1 cellular context compared by ENCODE assay signal in genomic region chr6:111610548-111611172, GRCh38.
A peak's percentile ranks its signal among the peaks of the same experiment; 100 is the strongest.
TF ChIP-seq lines count a peak whose summit lies in the region.

No MANE protein-coding gene starts in this region.

TF ChIP-seq in HepG2, 621 proteins besides CTCF, POLR2A, EP300 and RAD21 (continued from another document and continues in another):
- TF ChIP-seq ZNF646 (CRISPR knock-in tag; IDR thresholded peaks at IDR 0.05) (peak; percentile 61), ZNF225 (CRISPR knock-in tag; IDR thresholded peaks at IDR 0.05) (peak; percentile 78; the same call in 1 of the 2 replicates), HINFP (CRISPR knock-in tag; IDR thresholded peaks at IDR 0.05; ENCODE audit: low read depth) (peak; percentile 56; the same call in 1 of the 2 replicates), RAD51 (IDR thresholded peaks at IDR 0.05; ENCODE audit: borderline replicate concordance) (no peak), JARID2 (CRISPR knock-in tag; IDR thresholded peaks at IDR 0.05; ENCODE audit: insufficient replicate concordance) (no peak), RERE (CRISPR knock-in tag; IDR thresholded peaks at IDR 0.05; ENCODE audit: low read depth) (no peak), PAX8 (CRISPR knock-in tag; IDR thresholded peaks at IDR 0.05; ENCODE audit: borderline replicate concordance) (no peak), KDM5A (IDR thresholded peaks at IDR 0.05; ENCODE audit: borderline replicate concordance, low read length) (no peak), HNF4G (IDR thresholded peaks at IDR 0.05; ENCODE audit: borderline replicate concordance, low read depth, low read length) (peak; percentile 97), HNF4G (CRISPR knock-in tag; IDR thresholded peaks at IDR 0.05; ENCODE audit: borderline replicate concordance, low read depth) (peak; percentile 92), ZSCAN29 (CRISPR knock-in tag; conservative IDR thresholded peaks at IDR 0.05) (no peak; the same call in 1 of the 2 replicates), ZKSCAN1 (IDR thresholded peaks at IDR 0.05; ENCODE audit: low read length) (no peak), ZNF354B (CRISPR knock-in tag; IDR thresholded peaks at IDR 0.05) (no peak), NFE2L1 (CRISPR knock-in tag; IDR thresholded peaks at IDR 0.05; ENCODE audit: borderline replicate concordance) (no peak), PRMT3 (CRISPR knock-in tag; IDR thresholded peaks at IDR 0.05; ENCODE audit: borderline replicate concordance, low read depth) (0 out of 2 replicates have a peak, but pooled peaks have one; percentile 47), ARNTL (CRISPR knock-in tag; IDR thresholded peaks at IDR 0.05) (peak; percentile 82), ZNF720 (CRISPR knock-in tag; IDR thresholded peaks at IDR 0.05) (no peak), ZBTB21 (CRISPR knock-in tag; IDR thresholded peaks at IDR 0.05) (no peak), ZNF619 (CRISPR knock-in tag; IDR thresholded peaks at IDR 0.05) (peak; percentile 77; the same call in 1 of the 2 replicates), ARHGAP35 (CRISPR knock-in tag; IDR thresholded peaks at IDR 0.05; ENCODE audit: borderline replicate concordance) (no peak; the same call in 1 of the 2 replicates), ZFYVE20 (CRISPR knock-in tag; IDR thresholded peaks at IDR 0.05; ENCODE audit: borderline replicate concordance, low read depth) (no peak), FOSL1 (CRISPR knock-in tag; IDR thresholded peaks at IDR 0.05; ENCODE audit: borderline replicate concordance) (no peak), LCORL (IDR thresholded peaks at IDR 0.05) (no peak), LCORL (CRISPR knock-in tag; IDR thresholded peaks at IDR 0.05) (peak; percentile 97), GZF1 (CRISPR knock-in tag; IDR thresholded peaks at IDR 0.05) (0 out of 2 replicates have a peak, but pooled peaks have one; percentile 63), ZNF530 (CRISPR knock-in tag; IDR thresholded peaks at IDR 0.05; ENCODE audit: low read depth) (no peak), KLF9 (CRISPR knock-in tag; IDR thresholded peaks at IDR 0.05; ENCODE audit: low read depth) (no peak; the same call in 1 of the 2 replicates), ASH2L (IDR thresholded peaks at IDR 0.05; ENCODE audit: insufficient read length, low read depth, low read length) (peak; percentile 76), ZNF432 (CRISPR knock-in tag; IDR thresholded peaks at IDR 0.05; ENCODE audit: borderline replicate concordance) (no peak), IKZF4 (CRISPR knock-in tag; IDR thresholded peaks at IDR 0.05; ENCODE audit: borderline replicate concordance, low read depth, not compliant biosample characterization) (no peak)
- TF ChIP-seq, protein P1, sequence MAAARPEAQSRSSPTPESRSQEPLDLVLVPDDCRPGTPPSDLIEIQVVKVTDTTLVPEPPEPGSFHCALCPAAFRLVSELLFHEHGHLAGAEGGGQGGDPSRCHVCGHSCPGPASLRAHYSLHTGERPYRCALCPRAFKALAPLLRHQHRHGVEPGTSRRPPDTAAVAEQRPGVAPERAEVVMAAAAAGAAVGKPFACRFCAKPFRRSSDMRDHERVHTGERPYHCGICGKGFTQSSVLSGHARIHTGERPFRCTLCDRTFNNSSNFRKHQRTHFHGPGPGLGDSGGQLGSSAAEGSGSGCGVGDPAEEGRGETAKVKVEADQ (CRISPR knock-in tag; IDR thresholded peaks at IDR 0.05; ENCODE audit: borderline replicate concordance) = no peak
- TF ChIP-seq, protein P2, sequence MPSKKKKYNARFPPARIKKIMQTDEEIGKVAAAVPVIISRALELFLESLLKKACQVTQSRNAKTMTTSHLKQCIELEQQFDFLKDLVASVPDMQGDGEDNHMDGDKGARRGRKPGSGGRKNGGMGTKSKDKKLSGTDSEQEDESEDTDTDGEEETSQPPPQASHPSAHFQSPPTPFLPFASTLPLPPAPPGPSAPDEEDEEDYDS (CRISPR knock-in tag; IDR thresholded peaks at IDR 0.05) = peak; percentile 46; the same call in 1 of the 2 replicates
- TF ChIP-seq, protein P3, sequence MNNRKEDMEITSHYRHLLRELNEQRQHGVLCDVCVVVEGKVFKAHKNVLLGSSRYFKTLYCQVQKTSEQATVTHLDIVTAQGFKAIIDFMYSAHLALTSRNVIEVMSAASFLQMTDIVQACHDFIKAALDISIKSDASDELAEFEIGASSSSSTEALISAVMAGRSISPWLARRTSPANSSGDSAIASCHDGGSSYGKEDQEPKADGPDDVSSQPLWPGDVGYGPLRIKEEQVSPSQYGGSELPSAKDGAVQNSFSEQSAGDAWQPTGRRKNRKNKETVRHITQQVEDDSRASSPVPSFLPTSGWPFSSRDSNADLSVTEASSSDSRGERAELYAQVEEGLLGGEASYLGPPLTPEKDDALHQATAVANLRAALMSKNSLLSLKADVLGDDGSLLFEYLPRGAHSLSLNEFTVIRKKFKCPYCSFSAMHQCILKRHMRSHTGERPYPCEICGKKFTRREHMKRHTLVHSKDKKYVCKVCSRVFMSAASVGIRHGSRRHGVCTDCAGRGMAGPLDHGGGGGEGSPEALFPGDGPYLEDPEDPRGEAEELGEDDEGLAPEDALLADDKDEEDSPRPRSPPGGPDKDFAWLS (CRISPR knock-in tag; IDR thresholded peaks at IDR 0.05; ENCODE audit: borderline replicate concordance) = peak; percentile 88; the same call in 1 of the 2 replicates
- TF ChIP-seq, protein P4, sequence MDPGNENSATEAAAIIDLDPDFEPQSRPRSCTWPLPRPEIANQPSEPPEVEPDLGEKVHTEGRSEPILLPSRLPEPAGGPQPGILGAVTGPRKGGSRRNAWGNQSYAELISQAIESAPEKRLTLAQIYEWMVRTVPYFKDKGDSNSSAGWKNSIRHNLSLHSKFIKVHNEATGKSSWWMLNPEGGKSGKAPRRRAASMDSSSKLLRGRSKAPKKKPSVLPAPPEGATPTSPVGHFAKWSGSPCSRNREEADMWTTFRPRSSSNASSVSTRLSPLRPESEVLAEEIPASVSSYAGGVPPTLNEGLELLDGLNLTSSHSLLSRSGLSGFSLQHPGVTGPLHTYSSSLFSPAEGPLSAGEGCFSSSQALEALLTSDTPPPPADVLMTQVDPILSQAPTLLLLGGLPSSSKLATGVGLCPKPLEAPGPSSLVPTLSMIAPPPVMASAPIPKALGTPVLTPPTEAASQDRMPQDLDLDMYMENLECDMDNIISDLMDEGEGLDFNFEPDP (CRISPR knock-in tag; conservative IDR thresholded peaks at IDR 0.05) = no peak
- TF ChIP-seq, protein P5, sequence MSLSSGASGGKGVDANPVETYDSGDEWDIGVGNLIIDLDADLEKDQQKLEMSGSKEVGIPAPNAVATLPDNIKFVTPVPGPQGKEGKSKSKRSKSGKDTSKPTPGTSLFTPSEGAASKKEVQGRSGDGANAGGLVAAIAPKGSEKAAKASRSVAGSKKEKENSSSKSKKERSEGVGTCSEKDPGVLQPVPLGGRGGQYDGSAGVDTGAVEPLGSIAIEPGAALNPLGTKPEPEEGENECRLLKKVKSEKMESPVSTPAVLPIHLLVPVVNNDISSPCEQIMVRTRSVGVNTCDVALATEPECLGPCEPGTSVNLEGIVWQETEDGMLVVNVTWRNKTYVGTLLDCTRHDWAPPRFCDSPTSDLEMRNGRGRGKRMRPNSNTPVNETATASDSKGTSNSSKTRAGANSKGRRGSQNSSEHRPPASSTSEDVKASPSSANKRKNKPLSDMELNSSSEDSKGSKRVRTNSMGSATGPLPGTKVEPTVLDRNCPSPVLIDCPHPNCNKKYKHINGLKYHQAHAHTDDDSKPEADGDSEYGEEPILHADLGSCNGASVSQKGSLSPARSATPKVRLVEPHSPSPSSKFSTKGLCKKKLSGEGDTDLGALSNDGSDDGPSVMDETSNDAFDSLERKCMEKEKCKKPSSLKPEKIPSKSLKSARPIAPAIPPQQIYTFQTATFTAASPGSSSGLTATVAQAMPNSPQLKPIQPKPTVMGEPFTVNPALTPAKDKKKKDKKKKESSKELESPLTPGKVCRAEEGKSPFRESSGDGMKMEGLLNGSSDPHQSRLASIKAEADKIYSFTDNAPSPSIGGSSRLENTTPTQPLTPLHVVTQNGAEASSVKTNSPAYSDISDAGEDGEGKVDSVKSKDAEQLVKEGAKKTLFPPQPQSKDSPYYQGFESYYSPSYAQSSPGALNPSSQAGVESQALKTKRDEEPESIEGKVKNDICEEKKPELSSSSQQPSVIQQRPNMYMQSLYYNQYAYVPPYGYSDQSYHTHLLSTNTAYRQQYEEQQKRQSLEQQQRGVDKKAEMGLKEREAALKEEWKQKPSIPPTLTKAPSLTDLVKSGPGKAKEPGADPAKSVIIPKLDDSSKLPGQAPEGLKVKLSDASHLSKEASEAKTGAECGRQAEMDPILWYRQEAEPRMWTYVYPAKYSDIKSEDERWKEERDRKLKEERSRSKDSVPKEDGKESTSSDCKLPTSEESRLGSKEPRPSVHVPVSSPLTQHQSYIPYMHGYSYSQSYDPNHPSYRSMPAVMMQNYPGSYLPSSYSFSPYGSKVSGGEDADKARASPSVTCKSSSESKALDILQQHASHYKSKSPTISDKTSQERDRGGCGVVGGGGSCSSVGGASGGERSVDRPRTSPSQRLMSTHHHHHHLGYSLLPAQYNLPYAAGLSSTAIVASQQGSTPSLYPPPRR (CRISPR knock-in tag; IDR thresholded peaks at IDR 0.05; ENCODE audit: borderline replicate concordance) = peak; percentile 89
